8 cellular contexts compared by ENCODE assay signal in the genomic region with DNA sequence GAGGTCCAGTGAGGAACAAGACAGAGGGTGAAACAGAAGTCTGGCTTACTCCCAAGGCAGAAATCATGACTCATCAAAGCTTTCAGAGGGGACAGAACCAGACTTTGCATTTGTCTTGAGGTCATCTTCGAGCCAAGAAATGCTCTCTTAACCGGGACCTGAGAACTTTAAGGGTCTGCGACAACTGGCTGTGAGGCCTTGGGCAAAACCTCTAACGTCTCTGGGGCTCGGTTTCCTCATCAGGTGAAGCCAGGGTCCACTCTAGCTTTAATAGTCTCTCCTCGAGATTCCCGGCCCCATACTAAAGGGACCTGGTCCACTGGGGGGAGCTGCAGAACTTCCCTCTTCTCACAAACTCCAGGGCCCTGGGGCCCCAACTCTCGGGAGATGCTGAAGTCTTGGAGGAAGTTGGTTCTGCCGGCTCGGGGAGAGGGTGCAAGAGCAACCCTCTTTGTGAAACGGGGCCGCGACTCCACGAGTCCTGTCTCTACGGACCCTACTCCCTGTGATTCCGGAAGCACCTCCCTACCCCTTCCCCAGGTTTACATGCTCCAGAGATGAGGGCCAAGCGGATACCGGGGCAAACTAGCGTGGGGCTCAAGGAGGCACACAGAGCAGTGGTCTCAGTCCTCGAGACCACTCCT. TPM values are rescaled to one million over a fixed set of nuclear protein-coding genes. Genes with fewer than 3 reads are reported as not detected.
DNase-seq lines count a peak whose midpoint lies in the region; ATAC-seq, FAIRE-seq and TF ChIP-seq lines count a peak whose summit lies in the region.

No MANE protein-coding gene starts in this region.

- no peaks in the 10 kb centered on the region for H4K20me1 ChIP-seq in smooth muscle cell (ENCODE audit: low read depth)

- H3K79me2 ChIP-seq in smooth muscle cell (ENCODE audit: low read depth) = peaks cover 28% of the 10 kb centered on the region

- intact Hi-C loops in kidney (cut with DNase I) = no loop called here

- H3K9me3 ChIP-seq in kidney (ENCODE audit: control insufficient read depth in 1 of 2, low read length in 2 of 2) (no peaks in the 10 kb centered on the region), smooth muscle cell (replicated peaks; ENCODE audit: low read depth) (no peaks in the 10 kb centered on the region)

- no peak for FAIRE-seq in kidney (lab: Jason Lieb, UNC)

- H3K4me2 ChIP-seq in smooth muscle cell = peak overlapping the region; percentile 91

- peak overlapping the region; percentile 61 for H3K4me3 ChIP-seq in Jurkat, Clone E6-1 (ENCODE audit: low read length)
- H3K4me3 ChIP-seq in choroid plexus epithelial cell (ENCODE audit: low read depth, low read length) (peak overlapping the region; percentile 83), kidney (ENCODE audit: low read length in 2 of 2) (peak overlapping the region; percentile 78 to 96), smooth muscle cell (peak overlapping the region; percentile 70)

- H3K36me3 ChIP-seq in kidney (ENCODE audit: control insufficient read depth in 1 of 2, insufficient read depth in 2 of 2, low read length in 2 of 2) (no peaks in the 10 kb centered on the region), smooth muscle cell (ENCODE audit: low read depth) (no peaks in the 10 kb centered on the region)

- peak; percentile 68 for TF ChIP-seq CTCF in choroid plexus epithelial cell (conservative IDR thresholded peaks at IDR 0.05; ENCODE audit: low read depth, low read length)
- TF ChIP-seq CTCF in kidney (IDR thresholded peaks at IDR 0.05; ENCODE audit: borderline replicate concordance, extremely low read depth, insufficient read depth) = peak; percentile 27
- peak; percentile 35 for TF ChIP-seq CTCF in smooth muscle cell (IDR thresholded peaks at IDR 0.05; ENCODE audit: borderline replicate concordance, insufficient read depth, poor library complexity, severe bottlenecking)

- no peaks in the 10 kb centered on the region for H3K27me3 ChIP-seq in smooth muscle cell (ENCODE audit: low read depth)

- peak overlapping the region; percentile 76 for H2AFZ ChIP-seq in smooth muscle cell (ENCODE audit: low read depth)

- ATAC-seq in GM21367 (IDR thresholded peaks at IDR 0.05; ENCODE audit: unreplicated experiment) = peak; percentile 39

- H3K4me1 ChIP-seq in kidney (ENCODE audit: control insufficient read depth in 1 of 2, insufficient read depth in 1 of 2, low read depth in 1 of 2, low read length in 2 of 2) (peaks cover 10 to 26% of the 10 kb centered on the region in 2 donors), smooth muscle cell (ENCODE audit: low read depth) (peaks cover 39% of the 10 kb centered on the region)

- H3K9ac ChIP-seq in kidney (ENCODE audit: low read length in 2 of 2) (peak overlapping the region; percentile 86 to 88), smooth muscle cell (ENCODE audit: low read depth) (peak overlapping the region; percentile 92)

- WGBS in smooth muscle cell (ENCODE audit: low lambda C conversion rate) = under 1% methylated on average over 20 of the region's 20 CpGs

- peak; percentile 30 for DNase-seq in DMS79 (lab: John Stamatoyannopoulos, UW)
- DNase-seq in Jurkat, Clone E6-1 (ENCODE audit: low read depth, low spot score) = peak; percentile 16
- peak; percentile 32 for DNase-seq in T1000 (lab: John Stamatoyannopoulos, UW)
- peak; percentile 93 for DNase-seq in choroid plexus epithelial cell (ENCODE audit: low read depth)
- DNase-seq in kidney = peak; percentile 92
- peak; percentile 58 for DNase-seq in smooth muscle cell (lab: John Stamatoyannopoulos, UW; ENCODE audit: unreplicated experiment)
- no peak for DNase-seq in NCI-H1436 (lab: John Stamatoyannopoulos, UW)

- H3F3A ChIP-seq in smooth muscle cell (ENCODE audit: low read depth) = peaks cover 28% of the 10 kb centered on the region

- H3K27ac ChIP-seq in kidney (ENCODE audit: low read depth in 2 of 2, low read length in 2 of 2) (peak overlapping the region; percentile 93 to 95), smooth muscle cell (ENCODE audit: low read depth) (peak overlapping the region; percentile 95)

RNA-seq across cellular contexts. Expression of a gene that starts 2.6 kb away (rescaled TPM):
- 1.2 TPM for polyA plus RNA-seq in Jurkat, Clone E6-1 (2012; ENCODE audit: insufficient read depth, insufficient read length)
- total RNA-seq in kidney (90.0 TPM), smooth muscle cell (21.4 and 24.6 TPM in 2 replicates)
- polyA plus RNA-seq in kidney (ENCODE audit: insufficient read depth, low read depth, low replicate concordance) (5.4 TPM), smooth muscle cell (6.4 and 11.3 TPM in 2 replicates)
